25 cellular contexts compared by ENCODE assay signal in the genomic region with DNA sequence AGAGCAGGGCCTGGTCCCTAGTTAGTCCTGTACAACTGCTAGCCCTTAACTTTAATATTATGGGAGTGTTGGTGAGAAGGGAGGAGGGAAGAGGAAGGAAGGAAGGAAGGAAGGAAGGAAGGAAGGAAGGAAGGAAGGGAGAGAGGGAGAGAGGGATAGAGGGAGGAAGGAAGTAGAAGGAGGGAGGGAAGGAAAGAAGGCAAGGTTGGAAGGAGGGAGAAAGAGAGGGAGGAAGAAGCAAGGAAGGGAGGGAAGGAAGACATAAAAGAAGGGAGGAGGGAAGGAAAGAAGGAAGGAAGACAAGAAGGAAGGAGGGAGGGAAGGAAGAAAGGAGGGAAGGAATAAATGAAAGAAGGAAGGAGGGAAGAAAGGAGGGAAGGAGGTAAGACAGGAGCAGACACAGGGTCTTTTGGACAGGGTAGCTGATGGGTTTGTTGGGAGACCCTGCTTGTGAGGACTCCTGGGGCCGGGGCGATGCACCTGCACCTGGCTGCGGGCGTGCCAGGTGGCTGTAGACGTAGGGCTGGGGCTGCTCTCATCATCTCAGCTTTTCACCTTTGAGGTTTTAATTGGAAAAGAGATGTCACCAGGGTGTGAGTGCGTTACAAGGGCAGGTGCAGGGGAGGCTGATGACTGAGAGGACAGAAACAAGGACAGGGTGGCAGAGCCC. TPM values are rescaled to one million over a fixed set of nuclear protein-coding genes. Genes with fewer than 3 reads are reported as not detected.
DNase-seq lines count a peak whose midpoint lies in the region; FAIRE-seq and TF ChIP-seq lines count a peak whose summit lies in the region.
"Had no signal": no experiment of that assay in that cellular context is flagged by ENCODE, and none has a peak within 500 bp of the region (broad histone marks: within the 10 kb centered on the region; RNA-seq: fewer than 3 reads in every experiment).

No MANE protein-coding gene starts in this region.

- H3K4me3 ChIP-seq in HEK293 (ENCODE audit: low read depth, low read length): no peak overlapping the region
- H3K4me3 ChIP-seq: GM23338, HAP-1, Peyer's patch had no signal

- intact Hi-C loops in activated CD4-positive, alpha-beta T cell treated with anti-CD3 and anti-CD28 coated beads, Interleukin-2, amount 10 ng/mL, durations not matched to agents 24 days and 14 days (cut with micrococcal nuclease): no loop called here

- CTCF ChIA-PET in HEK293 (lab: Yijun Ruan, JAX): interaction anchor here (1.0 kb wide), 1 partner anchor 201 kb away, joined by 3 read pairs; no protein-coding TSS in a partner anchor

- no peak for TF ChIP-seq CTCF in HEK293 (tag by site-specific recombination; IDR thresholded peaks at IDR 0.05)
- TF ChIP-seq CTCF in type B pancreatic cell (conservative IDR thresholded peaks at IDR 0.05): no peak

- peak; percentile 9 for FAIRE-seq in urothelium cell line (lab: Jason Lieb, UNC)
- FAIRE-seq: GM12891 had no signal

- no peaks in the 10 kb centered on the region for H3K36me3 ChIP-seq in HEK293 (ENCODE audit: control insufficient read depth in 2 of 2, insufficient read depth in 1 of 2, low read length in 2 of 2)
- H3K36me3 ChIP-seq: BE2C, HAP-1, Peyer's patch had no signal

- DNase-seq in NCI-H748 (lab: John Stamatoyannopoulos, UW; ENCODE audit: unreplicated experiment) (peak; percentile 52), NCI-H748 treated with DMSO at 0.1 percent for 48 hours (lab: John Stamatoyannopoulos, UW) (no peak), NCI-H345 treated with DMSO at 0.1 percent for 48 hours (lab: John Stamatoyannopoulos, UW; ENCODE audit: unreplicated experiment) (peak; percentile 25), urothelium cell line (ENCODE audit: low spot score) (no peak), type B pancreatic cell (ENCODE audit: extremely low spot score, unreplicated experiment) (no peak)
- DNase-seq in activated CD4-positive, alpha-beta T cell treated with anti-CD3 and anti-CD28 coated beads, Interleukin-2, amount 10 ng/mL, durations not matched to agents 24 days and 14 days: no peak
- DNase-seq: BE2C; Caco-2; CD4-positive, alpha-beta T cell; DMS 273 treated with DMSO at 0.1 percent for 48 hours; KG1; NCI-H1092; NCI-H2107; NCI-H2227 treated with DMSO at 0.1 percent for 48 hours; NCI-H774; Peyer's patch had no signal

- H3K27me3 Mint-ChIP-seq in activated CD4-positive, alpha-beta T cell treated with anti-CD3 and anti-CD28 coated beads, Interleukin-2, amount 10 ng/mL, durations not matched to agents 24 days and 14 days: peaks cover 55% of the 10 kb centered on the region
- H3K27me3 Mint-ChIP-seq in type B pancreatic cell: peaks cover 60% of the 10 kb centered on the region

- H3K27ac Mint-ChIP-seq in activated CD4-positive, alpha-beta T cell treated with anti-CD3 and anti-CD28 coated beads, Interleukin-2, amount 10 ng/mL, durations not matched to agents 24 days and 14 days: no peak overlapping the region
- no peak overlapping the region for H3K27ac Mint-ChIP-seq in type B pancreatic cell
- H3K27ac Mint-ChIP-seq: CD4-positive, alpha-beta T cell; GM23338 had no signal

- H3K27ac ChIP-seq in HEK293 (ENCODE audit: extremely low read depth, low read depth, low read length): no peak overlapping the region
- H3K27ac ChIP-seq: HL-60, Peyer's patch had no signal

- no peaks in the 10 kb centered on the region for H3K9me3 Mint-ChIP-seq in activated CD4-positive, alpha-beta T cell treated with anti-CD3 and anti-CD28 coated beads, Interleukin-2, amount 10 ng/mL, durations not matched to agents 24 days and 14 days
- no peaks in the 10 kb centered on the region for H3K9me3 Mint-ChIP-seq in type B pancreatic cell
- H3K9me3 Mint-ChIP-seq: CD4-positive, alpha-beta T cell; GM23338 had no signal

- H3K4me3 Mint-ChIP-seq in activated CD4-positive, alpha-beta T cell treated with anti-CD3 and anti-CD28 coated beads, Interleukin-2, amount 10 ng/mL, durations not matched to agents 24 days and 14 days: no peak overlapping the region
- H3K4me3 Mint-ChIP-seq in type B pancreatic cell: no peak overlapping the region
- H3K4me3 Mint-ChIP-seq: CD4-positive, alpha-beta T cell; GM23338 had no signal

- no peaks in the 10 kb centered on the region for H3K36me3 Mint-ChIP-seq in activated CD4-positive, alpha-beta T cell treated with anti-CD3 and anti-CD28 coated beads, Interleukin-2, amount 10 ng/mL, durations not matched to agents 24 days and 14 days (ENCODE audit: low read depth)
- no peaks in the 10 kb centered on the region for H3K36me3 Mint-ChIP-seq in type B pancreatic cell

- no peaks in the 10 kb centered on the region for H3K9me3 ChIP-seq in HEK293 (ENCODE audit: control insufficient read depth, insufficient read depth, low read depth, low read length)
- H3K9me3 ChIP-seq: BE2C, Caco-2, HAP-1, Peyer's patch had no signal

- peaks cover 2% of the 10 kb centered on the region for H3K4me1 Mint-ChIP-seq in activated CD4-positive, alpha-beta T cell treated with anti-CD3 and anti-CD28 coated beads, Interleukin-2, amount 10 ng/mL, durations not matched to agents 24 days and 14 days
- peaks cover 11% of the 10 kb centered on the region for H3K4me1 Mint-ChIP-seq in type B pancreatic cell (ENCODE audit: unreplicated experiment)
- H3K4me1 Mint-ChIP-seq: GM23338 had no signal

- POLR2A ChIA-PET in HEK293 (lab: Yijun Ruan, JAX): no interaction called here

- H3K4me1 ChIP-seq in HEK293 (ENCODE audit: control insufficient read depth, insufficient read depth, low read length): no peaks in the 10 kb centered on the region
- H3K4me1 ChIP-seq: BE2C, Caco-2, HAP-1, Peyer's patch had no signal

TF ChIP-seq in HEK293, 187 proteins besides CTCF, POLR2A, EP300 and RAD21:
- TF ChIP-seq ZNF366 (tag by site-specific recombination; conservative IDR thresholded peaks at IDR 0.05) (peak; percentile 97), ZNF518A (tag by site-specific recombination; conservative IDR thresholded peaks at IDR 0.05; ENCODE audit: low read depth) (no peak), ZNF521 (tag by site-specific recombination; IDR thresholded peaks at IDR 0.05) (0 out of 2 replicates have a peak, but pooled peaks have one; percentile 18), ZNF658 (tag by site-specific recombination; IDR thresholded peaks at IDR 0.05) (no peak), ZNF184 (tag by site-specific recombination; IDR thresholded peaks at IDR 0.05) (no peak), ZNF529 (tag by site-specific recombination; IDR thresholded peaks at IDR 0.05; ENCODE audit: insufficient replicate concordance) (no peak), ZNF274 (IDR thresholded peaks at IDR 0.05; ENCODE audit: low read length) (no peak), ZNF274 (tag by site-specific recombination; IDR thresholded peaks at IDR 0.05; ENCODE audit: borderline replicate concordance) (no peak), ZNF223 (tag by site-specific recombination; IDR thresholded peaks at IDR 0.05) (no peak)

RNA-seq across cellular contexts. Expression of gene POMC, which starts 5.9 kb away (rescaled TPM):
- 6.9 and 7.2 TPM in 2 replicates for total RNA-seq in activated CD4-positive, alpha-beta T cell treated with anti-CD3 and anti-CD28 coated beads, Interleukin-2, amount 10 ng/mL, durations not matched to agents 24 days and 14 days
- total RNA-seq in type B pancreatic cell (ENCODE audit: low replicate concordance): 0.87 and 1.5 TPM in 2 replicates
- total RNA-seq: A673, G401, HT-29, OCI-LY7, Peyer's patch had no signal

Comparison
In these comparisons a context has a peak if more than half of its experiments do, and no peak if none do; other contexts are left out.
1. DNase-seq: peak in NCI-H748 (single experiment) and NCI-H345 treated with DMSO at 0.1 percent for 48 hours (single experiment); none in NCI-H748 treated with DMSO at 0.1 percent for 48 hours (single experiment), urothelium cell line (single experiment), activated CD4-positive, alpha-beta T cell treated with anti-CD3 and anti-CD28 coated beads, Interleukin-2, amount 10 ng/mL, durations not matched to agents 24 days and 14 days (single experiment) and type B pancreatic cell (single experiment).